ENCODE assay signal across 1 cellular context in the genomic region with DNA sequence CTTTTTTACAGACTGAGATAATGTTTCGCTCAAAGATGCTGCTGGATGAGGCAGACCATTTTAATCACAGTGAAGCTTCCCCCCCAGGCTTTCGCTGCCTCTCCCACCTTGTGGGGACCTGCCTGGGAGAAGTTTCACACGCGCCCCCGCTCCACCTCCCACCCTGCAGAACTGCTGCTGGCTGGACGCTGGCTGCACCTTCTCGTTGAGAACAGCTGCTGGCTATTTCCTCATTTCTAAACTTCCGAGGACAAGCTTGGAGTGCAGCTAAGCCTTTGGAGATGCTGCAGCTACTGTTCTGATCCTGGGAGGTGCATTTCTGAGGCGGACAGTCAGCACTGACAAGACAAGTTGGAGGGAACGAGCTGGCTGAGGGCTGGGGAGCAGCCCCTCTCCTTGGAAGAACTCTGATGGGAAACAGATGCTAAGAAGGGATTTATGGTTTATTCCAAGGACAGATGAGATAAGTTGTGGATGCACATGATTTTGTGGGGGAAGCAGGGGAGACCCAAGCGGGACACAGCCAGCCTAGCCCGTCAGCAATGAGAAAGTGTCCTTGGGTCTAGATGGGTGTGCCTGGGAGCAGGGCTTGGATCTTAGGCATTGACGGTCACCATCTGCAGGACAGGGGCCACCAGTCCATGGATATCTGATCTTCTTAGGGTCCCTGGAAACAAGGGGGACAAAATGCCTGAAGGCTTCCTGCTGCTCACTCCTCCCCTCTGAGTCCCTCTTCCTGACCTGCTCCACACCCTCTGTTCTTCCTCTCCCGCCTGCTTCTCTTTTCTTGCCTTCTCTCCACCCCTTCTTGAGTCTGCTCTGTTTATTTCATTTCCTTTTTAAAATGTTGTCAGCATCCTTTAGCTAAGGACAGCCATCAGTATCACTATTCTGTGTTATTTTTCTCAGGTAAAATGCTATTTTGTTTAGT.
TF ChIP-seq lines count a peak whose summit lies in the region.

No MANE protein-coding gene starts in this region.

TF ChIP-seq in SK-N-SH treated with all-trans-retinoic acid at 6 μM for 48 hours, 23 proteins besides CTCF, POLR2A, EP300 and RAD21 (continued from another document):
- TF ChIP-seq CSRNP3 (CRISPR knock-in tag; IDR thresholded peaks at IDR 0.05) (no peak), ESRRG (CRISPR knock-in tag; IDR thresholded peaks at IDR 0.05) (no peak), CSDC2 (CRISPR knock-in tag; IDR thresholded peaks at IDR 0.05) (no peak), SNAI2 (CRISPR knock-in tag; IDR thresholded peaks at IDR 0.05) (no peak), TOX (CRISPR knock-in tag; IDR thresholded peaks at IDR 0.05; ENCODE audit: borderline replicate concordance) (no peak), ZC3H10 (CRISPR knock-in tag; IDR thresholded peaks at IDR 0.05) (no peak)
- TF ChIP-seq, protein P1, sequence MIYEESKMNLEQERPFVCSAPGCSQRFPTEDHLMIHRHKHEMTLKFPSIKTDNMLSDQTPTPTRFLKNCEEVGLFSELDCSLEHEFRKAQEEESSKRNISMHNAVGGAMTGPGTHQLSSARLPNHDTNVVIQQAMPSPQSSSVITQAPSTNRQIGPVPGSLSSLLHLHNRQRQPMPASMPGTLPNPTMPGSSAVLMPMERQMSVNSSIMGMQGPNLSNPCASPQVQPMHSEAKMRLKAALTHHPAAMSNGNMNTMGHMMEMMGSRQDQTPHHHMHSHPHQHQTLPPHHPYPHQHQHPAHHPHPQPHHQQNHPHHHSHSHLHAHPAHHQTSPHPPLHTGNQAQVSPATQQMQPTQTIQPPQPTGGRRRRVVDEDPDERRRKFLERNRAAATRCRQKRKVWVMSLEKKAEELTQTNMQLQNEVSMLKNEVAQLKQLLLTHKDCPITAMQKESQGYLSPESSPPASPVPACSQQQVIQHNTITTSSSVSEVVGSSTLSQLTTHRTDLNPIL (CRISPR knock-in tag; IDR thresholded peaks at IDR 0.05; ENCODE audit: low read depth), result no peak
